ENCODE assay signal across 31 cellular contexts in genomic region chr6:132746049-132746448, GRCh38. TPM values are rescaled to one million over a fixed set of nuclear protein-coding genes. Genes with fewer than 3 reads are reported as not detected.
DNase-seq lines count a peak whose midpoint lies in the region; ATAC-seq and TF ChIP-seq lines count a peak whose summit lies in the region.
"Had no signal": no experiment of that assay in that cellular context is flagged by ENCODE, and none has a peak within 500 bp of the region (broad histone marks: within the 10 kb centered on the region; RNA-seq: fewer than 3 reads in every experiment).

No MANE protein-coding gene starts in this region.

- DNase-seq in MCF 10A (ENCODE audit: unreplicated experiment): peak; percentile 72
- no peak for DNase-seq in breast epithelium (ENCODE audit: low spot score in 2 of 2)
- DNase-seq in RPMI7951 (ENCODE audit: low read depth): peak; percentile 18
- DNase-seq in naive thymus-derived CD4-positive, alpha-beta T cell: no peak
- DNase-seq in OCI-M2 (lab: John Stamatoyannopoulos, UW; ENCODE audit: unreplicated experiment): no peak
- DNase-seq in activated gamma-delta T cell (lab: John Stamatoyannopoulos, UW): no peak
- no peak for DNase-seq in stimulated activated CD4-positive, alpha-beta T cell treated with anti-CD3 and anti-CD28 coated beads, Interleukin-15, amount 100 ng/mL, for 24 hours
- DNase-seq: activated CD4-positive, alpha-beta T cell treated with anti-CD3 and anti-CD28 coated beads for 1 hour; activated effector memory CD4-positive, alpha-beta T cell treated with anti-CD3 and anti-CD28 coated beads, Interleukin-2, amount 50 U/mL, for 16 hours; activated naive CD8-positive, alpha-beta T cell treated with anti-CD3 and anti-CD28 coated beads, Interleukin-2, amount 10 ng/mL, durations not matched to agents 7 days and 5 days; dermis blood vessel endothelial cell; DMS79; esophagus squamous epithelium; foreskin melanocyte; GDM1; heart right ventricle; kidney glomerular epithelial cell; NCI-H1436 treated with DMSO at 0.1 percent for 48 hours; NCI-H446 treated with DMSO at 0.1 percent for 48 hours; SHP77 treated with DMSO at 0.1 percent for 48 hours; stimulated activated naive CD4-positive, alpha-beta T cell had no signal

- no peaks in the 10 kb centered on the region for H3K27me3 Mint-ChIP-seq in MCF 10A (ENCODE audit: insufficient read depth, unreplicated experiment)
- no peaks in the 10 kb centered on the region for H3K27me3 Mint-ChIP-seq in naive thymus-derived CD4-positive, alpha-beta T cell
- H3K27me3 Mint-ChIP-seq: activated naive CD8-positive, alpha-beta T cell treated with anti-CD3 and anti-CD28 coated beads, Interleukin-2, amount 10 ng/mL, durations not matched to agents 7 days and 5 days had no signal

- H3K36me3 Mint-ChIP-seq in MCF 10A (ENCODE audit: insufficient read depth, unreplicated experiment): no peaks in the 10 kb centered on the region
- peaks cover 47 to 83% (median 72%) of the 10 kb centered on the region in 5 donors for H3K36me3 Mint-ChIP-seq in naive thymus-derived CD4-positive, alpha-beta T cell

- H3K27me3 ChIP-seq in breast epithelium: no peaks in the 10 kb centered on the region
- no peaks in the 10 kb centered on the region for H3K27me3 ChIP-seq in naive thymus-derived CD4-positive, alpha-beta T cell (ENCODE audit: control insufficient read depth in 2 of 2, insufficient read depth in 2 of 2, low read length in 2 of 2)
- H3K27me3 ChIP-seq: esophagus squamous epithelium, heart right ventricle had no signal

- no peaks in the 10 kb centered on the region for H3K4me1 ChIP-seq in breast epithelium
- H3K4me1 ChIP-seq in naive thymus-derived CD4-positive, alpha-beta T cell (ENCODE audit: control insufficient read depth in 2 of 2, insufficient read depth in 2 of 2, low read length in 2 of 2): peaks cover 0 to 1% of the 10 kb centered on the region in 2 donors
- H3K4me1 ChIP-seq: HAP-1 had no signal

- H3K9me3 Mint-ChIP-seq in MCF 10A (ENCODE audit: unreplicated experiment): no peaks in the 10 kb centered on the region
- peaks cover 4 to 12% (median 9%) of the 10 kb centered on the region in 11 donors for H3K9me3 Mint-ChIP-seq in naive thymus-derived CD4-positive, alpha-beta T cell

- no peak for TF ChIP-seq CTCF in MCF 10A (IDR thresholded peaks at IDR 0.05; ENCODE audit: unreplicated experiment)
- no peak for TF ChIP-seq CTCF in breast epithelium (IDR thresholded peaks at IDR 0.05)

- H3K4me3 Mint-ChIP-seq in MCF 10A (ENCODE audit: unreplicated experiment): no peak overlapping the region
- H3K4me3 Mint-ChIP-seq in naive thymus-derived CD4-positive, alpha-beta T cell: no peak overlapping the region
- H3K4me3 Mint-ChIP-seq: activated naive CD8-positive, alpha-beta T cell treated with anti-CD3 and anti-CD28 coated beads, Interleukin-2, amount 10 ng/mL, durations not matched to agents 7 days and 5 days had no signal

- CTCF ChIA-PET in MCF 10A (lab: Yijun Ruan, JAX): interaction anchor here (0.6 kb wide), 1 partner anchor 850 kb away, joined by 4 read pairs; no protein-coding TSS in a partner anchor
- CTCF ChIA-PET in naive thymus-derived CD4-positive, alpha-beta T cell (lab: Charles Lee): no interaction called here

- ATAC-seq in naive thymus-derived CD4-positive, alpha-beta T cell: peak; percentile 68
- ATAC-seq in GM21447 (IDR thresholded peaks at IDR 0.05; ENCODE audit: unreplicated experiment): no peak
- ATAC-seq: heart right ventricle, K562, Panc1, sciatic nerve had no signal

- intact Hi-C loops in MCF 10A (cut with micrococcal nuclease) (no loop called here), breast epithelium (cut with DNase I; ENCODE audit: low total_unique reads) (no loop called here)
- intact Hi-C loops in naive thymus-derived CD4-positive, alpha-beta T cell (cut with micrococcal nuclease): no loop called here

- H3K36me3 ChIP-seq in breast epithelium: no peaks in the 10 kb centered on the region
- H3K36me3 ChIP-seq in naive thymus-derived CD4-positive, alpha-beta T cell (ENCODE audit: control insufficient read depth in 2 of 3, insufficient read depth in 3 of 3, low read length in 3 of 3): peaks cover 0 to 59% (median 0%) of the 10 kb centered on the region in 3 experiments
- H3K36me3 ChIP-seq: esophagus squamous epithelium, HAP-1, thoracic aorta had no signal

- H3K4me3 ChIP-seq in breast epithelium: no peak overlapping the region
- H3K4me3 ChIP-seq in naive thymus-derived CD4-positive, alpha-beta T cell (ENCODE audit: low read length): no peak overlapping the region
- H3K4me3 ChIP-seq: esophagus squamous epithelium, HAP-1, heart right ventricle, K562, thoracic aorta had no signal

- H3K27ac ChIP-seq in breast epithelium: no peak overlapping the region
- no peak overlapping the region for H3K27ac ChIP-seq in naive thymus-derived CD4-positive, alpha-beta T cell (ENCODE audit: low read depth, low read length)
- H3K27ac ChIP-seq: esophagus squamous epithelium, thoracic aorta had no signal

- H3K4me1 Mint-ChIP-seq in MCF 10A (ENCODE audit: insufficient read depth, unreplicated experiment): peaks cover 26% of the 10 kb centered on the region
- H3K4me1 Mint-ChIP-seq in naive thymus-derived CD4-positive, alpha-beta T cell: peaks cover 0 to 20% (median 4%) of the 10 kb centered on the region in 7 donors

- no peaks in the 10 kb centered on the region for H3K9me3 ChIP-seq in breast epithelium
- H3K9me3 ChIP-seq in naive thymus-derived CD4-positive, alpha-beta T cell (ENCODE audit: control insufficient read depth in 2 of 3, low read length in 3 of 3): no peaks in the 10 kb centered on the region
- H3K9me3 ChIP-seq: esophagus squamous epithelium, HAP-1, heart right ventricle, thoracic aorta had no signal

- POLR2A ChIA-PET in MCF 10A (lab: Yijun Ruan, JAX): interaction anchor here (0.5 to 1.4 kb wide), 4 partner anchors 9 to 34 kb away, joined by 3 to 4 read pairs (median 4); no protein-coding TSS in a partner anchor
- POLR2A ChIA-PET in naive thymus-derived CD4-positive, alpha-beta T cell (lab: Charles Lee): no interaction called here

- BruUV-seq in MCF 10A (replicated peaks; lab: Mats Ljungman, UMichigan): no TSS peak

- no peak for TF ChIP-seq POLR2A in breast epithelium (IDR thresholded peaks at IDR 0.05)

- peak overlapping the region; percentile 57 for H3K27ac Mint-ChIP-seq in MCF 10A (ENCODE audit: low read depth, unreplicated experiment)
- H3K27ac Mint-ChIP-seq in naive thymus-derived CD4-positive, alpha-beta T cell: peak overlapping the region in 1 of 9 donors; percentile 22
- H3K27ac Mint-ChIP-seq: activated naive CD8-positive, alpha-beta T cell treated with anti-CD3 and anti-CD28 coated beads, Interleukin-2, amount 10 ng/mL, durations not matched to agents 7 days and 5 days; progenitor cell of endocrine pancreas had no signal

RNA-seq across cellular contexts. Expression of gene VNN2, which starts 11.7 kb away (rescaled TPM):
- total RNA-seq in MCF 10A (2022) (not detected in 2 replicates), breast epithelium (1 to 10 TPM; 1.8 to 3.5 (median 2.9) TPM)
- 0.12 and 0.29 TPM in 2 replicates for total RNA-seq in RPMI7951 (2014; rRNA removed; shearing (Covaris generic))
- total RNA-seq in naive thymus-derived CD4-positive, alpha-beta T cell: 10 to 100 TPM in 4 of 5 experiments, 1 to 10 TPM in 1; 9.7 to 47.0 (median 32.1) TPM
- polyA plus RNA-seq in naive thymus-derived CD4-positive, alpha-beta T cell: 10 to 100 TPM; 43.6 to 52.3 TPM
- total RNA-seq: dermis blood vessel endothelial cell, HT-29, lung microvascular endothelial cell, progenitor cell of endocrine pancreas had no signal

RNA-seq across cellular contexts. Expression of gene VNN1, which starts 32.2 kb away (rescaled TPM):
- total RNA-seq in MCF 10A (2022): 3.5 and 5.4 TPM in 2 replicates
- 1 to 10 TPM in 2 of 3 donors, under 1 TPM in 1; 0.98 to 8.6 (median 2.6) TPM for total RNA-seq in breast epithelium
- 0.24 and 0.29 TPM in 2 replicates for total RNA-seq in RPMI7951 (2014; rRNA removed; shearing (Covaris generic))
- total RNA-seq in naive thymus-derived CD4-positive, alpha-beta T cell: 1 to 10 TPM in 2 of 5 experiments, under 1 TPM in 1, not detected in 2; 0.11 to 8.4 (median 1.1) TPM
- polyA plus RNA-seq in naive thymus-derived CD4-positive, alpha-beta T cell: not detected
- total RNA-seq: activated naive CD8-positive, alpha-beta T cell treated with anti-CD3 and anti-CD28 coated beads, Interleukin-2, amount 10 ng/mL, durations not matched to agents 7 days and 5 days; dermis blood vessel endothelial cell; K562; lung microvascular endothelial cell; progenitor cell of endocrine pancreas; T-helper 1 cell treated with Interleukin-12 subunit alpha and Interleukin-12 subunit beta and Interleukin-4 antibody, amounts not matched to agents 30 ng/mL and 1 ng/mL, for 36 hours had no signal
- polyA plus RNA-seq: K562 had no signal

RNA-seq across cellular contexts. Expression of gene SLC18B1, which starts 52.4 kb away (rescaled TPM):
- total RNA-seq in MCF 10A (2022) (19.5 and 21.0 TPM in 2 replicates), breast epithelium (10 to 100 TPM in 2 of 3 donors, 1 to 10 TPM in 1; 8.2 to 14.6 (median 14.1) TPM)
- 14.6 and 14.9 TPM in 2 replicates for total RNA-seq in RPMI7951 (2014; rRNA removed; shearing (Covaris generic))
- 10 to 100 TPM in 4 of 5 experiments, 1 to 10 TPM in 1; 5.7 to 16.4 (median 11.8) TPM for total RNA-seq in naive thymus-derived CD4-positive, alpha-beta T cell
- 10 to 100 TPM; 17.8 to 18.3 TPM for polyA plus RNA-seq in naive thymus-derived CD4-positive, alpha-beta T cell

Comparison
In these comparisons a context has a peak if more than half of its experiments do, and no peak if none do; other contexts are left out.
1. DNase-seq: peak in MCF 10A (single experiment) and RPMI7951 (single experiment); none in breast epithelium (0 of 2), naive thymus-derived CD4-positive, alpha-beta T cell (0 of 9), OCI-M2 (single experiment), activated gamma-delta T cell (single experiment) and stimulated activated CD4-positive, alpha-beta T cell treated with anti-CD3 and anti-CD28 coated beads, Interleukin-15, amount 100 ng/mL, for 24 hours (single experiment).